Comparison of ENCODE assay signal across 18 cellular contexts in genomic region chr10:48697821-48698764, GRCh38.
"Had no signal": no experiment of that assay in that cellular context is flagged by ENCODE, and none has a peak within 500 bp of the region (broad histone marks: within the 10 kb centered on the region; RNA-seq: fewer than 3 reads in every experiment).

No MANE protein-coding gene starts in this region.

- H3K27ac Mint-ChIP-seq: activated CD4-positive, alpha-beta T cell treated with anti-CD3 and anti-CD28 coated beads, Interleukin-2, amount 10 ng/mL, durations not matched to agents 24 days and 14 days; activated T-helper 2 cell treated with anti-CD3 and anti-CD28 coated beads, Interferon-gamma antibody, Interleukin-2, Interleukin-4, amounts not matched to agents 10 μg/mL and 5 μg/mL and 100 μg/mL, durations not matched to agents 14 hours and 24 hours and 36 hours; natural killer cell had no signal

- H3K4me1 ChIP-seq: adrenal gland, colonic mucosa, psoas muscle, testis had no signal

- H3K27me3 ChIP-seq: adrenal gland, colonic mucosa, testis had no signal

- ATAC-seq: natural killer cell; psoas muscle; stimulated activated naive CD8-positive, alpha-beta T cell treated with anti-CD3 and anti-CD28 coated beads, Interleukin-15, amount 100 ng/mL, for 72 hours had no signal

- H3K4me1 Mint-ChIP-seq: activated CD4-positive, alpha-beta T cell treated with anti-CD3 and anti-CD28 coated beads, Interleukin-2, amount 10 ng/mL, durations not matched to agents 24 days and 14 days; natural killer cell; stimulated activated naive CD8-positive, alpha-beta T cell treated with anti-CD3 and anti-CD28 coated beads, Interleukin-15, amount 100 ng/mL, for 72 hours had no signal

- H3K9me3 ChIP-seq: adrenal gland, colonic mucosa, psoas muscle, testis had no signal

- DNase-seq: activated CD4-positive, alpha-beta T cell treated with anti-CD3 and anti-CD28 coated beads, Interleukin-2, amount 10 ng/mL, durations not matched to agents 24 days and 14 days; activated naive CD4-positive, alpha-beta T cell treated with anti-CD3 and anti-CD28 coated beads, Interleukin-2, amount 50 U/mL, for 16 hours; activated T-cell treated with anti-CD3 and anti-CD28 coated beads for 4 hours; adrenal gland; caudate nucleus; colonic mucosa; effector CD4-positive, alpha-beta T cell; hippocampal formation; natural killer cell; occipital lobe; psoas muscle; stimulated activated CD4-positive, alpha-beta T cell treated with anti-CD3 and anti-CD28 coated beads, Interleukin-12 subunit alpha, Interleukin-12 subunit beta, amount 100 ng/mL, for 4 hours; stimulated activated CD4-positive, alpha-beta T cell treated with anti-CD3 and anti-CD28 coated beads, Interleukin-2, amount 100 ng/mL, for 48 hours; stimulated activated naive CD8-positive, alpha-beta T cell treated with anti-CD3 and anti-CD28 coated beads, Interleukin-15, amount 100 ng/mL, for 72 hours; T-helper 1 cell; testis had no signal

- H3K27ac ChIP-seq: adrenal gland, colonic mucosa, psoas muscle, testis had no signal

- H3K4me3 ChIP-seq: adrenal gland, colonic mucosa, lung, psoas muscle, testis had no signal

- H3K9me3 Mint-ChIP-seq: activated CD4-positive, alpha-beta T cell treated with anti-CD3 and anti-CD28 coated beads, Interleukin-2, amount 10 ng/mL, durations not matched to agents 24 days and 14 days; activated T-helper 2 cell treated with anti-CD3 and anti-CD28 coated beads, Interferon-gamma antibody, Interleukin-2, Interleukin-4, amounts not matched to agents 10 μg/mL and 5 μg/mL and 100 μg/mL, durations not matched to agents 14 hours and 24 hours and 36 hours; natural killer cell; stimulated activated naive CD8-positive, alpha-beta T cell treated with anti-CD3 and anti-CD28 coated beads, Interleukin-15, amount 100 ng/mL, for 72 hours had no signal

- H3K4me3 Mint-ChIP-seq: activated CD4-positive, alpha-beta T cell treated with anti-CD3 and anti-CD28 coated beads, Interleukin-2, amount 10 ng/mL, durations not matched to agents 24 days and 14 days; natural killer cell; stimulated activated naive CD8-positive, alpha-beta T cell treated with anti-CD3 and anti-CD28 coated beads, Interleukin-15, amount 100 ng/mL, for 72 hours had no signal

- H3K36me3 Mint-ChIP-seq: natural killer cell had no signal

- H3K36me3 ChIP-seq: adrenal gland, colonic mucosa had no signal
